ENCODE assay signal across 16 cellular contexts in the genomic region with DNA sequence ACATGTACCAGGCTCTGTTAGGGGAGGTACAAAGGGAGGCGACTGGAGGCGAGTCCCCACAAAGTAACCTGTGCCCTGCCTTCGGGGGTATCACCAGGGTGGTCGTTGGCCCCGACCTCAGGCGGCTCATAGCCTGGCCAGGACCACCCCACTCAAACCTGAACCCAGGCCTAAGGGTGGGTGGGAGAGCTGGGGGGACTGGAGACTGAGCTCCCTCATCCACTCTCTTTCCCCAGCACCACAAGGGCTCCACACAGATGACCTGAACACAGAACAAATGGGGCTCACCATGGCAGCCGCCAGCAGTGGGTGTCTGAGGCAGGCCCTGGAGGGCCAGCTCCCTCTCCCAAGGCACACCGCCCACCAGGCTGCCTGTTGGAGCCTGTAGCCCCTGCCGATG.
"Had no signal": no experiment of that assay in that cellular context is flagged by ENCODE, and none has a peak within 500 bp of the region (broad histone marks: within the 10 kb centered on the region; RNA-seq: fewer than 3 reads in every experiment).

No MANE protein-coding gene starts in this region.

- H3K27me3 ChIP-seq: brain microvascular endothelial cell, thyroid gland, vagina had no signal

- ATAC-seq: activated CD8-positive, alpha-beta T cell treated with anti-CD3 and anti-CD28 coated beads for 36 hours; naive thymus-derived CD8-positive, alpha-beta T cell; stimulated activated naive B cell treated with anti-CD40 and anti-IgM and Interleukin-4, amounts not matched to agents 10 μg/mL and 1 μg/mL and 100 μg/mL, for 72 hours had no signal

- H3K4me3 ChIP-seq: SK-N-MC, thyroid gland, vagina had no signal

- H3K9me3 Mint-ChIP-seq: stimulated activated naive B cell treated with anti-CD40 and anti-IgM and Interleukin-4, amounts not matched to agents 10 μg/mL and 1 μg/mL and 100 μg/mL, for 72 hours had no signal

- H3K27ac Mint-ChIP-seq: activated CD8-positive, alpha-beta T cell treated with anti-CD3 and anti-CD28 coated beads for 36 hours; stimulated activated naive B cell treated with anti-CD40 and anti-IgM and Interleukin-4, amounts not matched to agents 10 μg/mL and 1 μg/mL and 100 μg/mL, for 72 hours had no signal

- H3K27me3 Mint-ChIP-seq: activated CD8-positive, alpha-beta T cell treated with anti-CD3 and anti-CD28 coated beads for 36 hours had no signal

- H3K9me3 ChIP-seq: thyroid gland, vagina had no signal

- H3K36me3 Mint-ChIP-seq: naive thymus-derived CD8-positive, alpha-beta T cell; stimulated activated naive B cell treated with anti-CD40 and anti-IgM and Interleukin-4, amounts not matched to agents 10 μg/mL and 1 μg/mL and 100 μg/mL, for 72 hours had no signal

- H3K4me3 Mint-ChIP-seq: activated CD8-positive, alpha-beta T cell treated with anti-CD3 and anti-CD28 coated beads for 36 hours; naive thymus-derived CD8-positive, alpha-beta T cell; stimulated activated naive B cell treated with anti-CD40 and anti-IgM and Interleukin-4, amounts not matched to agents 10 μg/mL and 1 μg/mL and 100 μg/mL, for 72 hours had no signal

- H3K36me3 ChIP-seq: brain microvascular endothelial cell, thyroid gland, vagina had no signal

- DNase-seq: activated CD4-positive, alpha-beta T cell treated with anti-CD3 and anti-CD28 coated beads for 48 hours; activated CD4-positive, CD25-positive, alpha-beta regulatory T cell; activated CD8-positive, alpha-beta T cell treated with anti-CD3 and anti-CD28 coated beads for 36 hours; activated gamma-delta T cell treated with Interleukin-2 at 50 U/mL for 16 hours; activated T-cell treated with anti-CD3 and anti-CD28 coated beads, Interleukin-2, amount 50 U/mL, for 48 hours; brain microvascular endothelial cell; central memory CD4-positive, alpha-beta T cell; erythroblast; foreskin melanocyte; mesendoderm; naive thymus-derived CD8-positive, alpha-beta T cell; stimulated activated naive B cell treated with anti-CD40 and anti-IgM and Interleukin-4, amounts not matched to agents 10 μg/mL and 1 μg/mL and 100 μg/mL, for 72 hours; thyroid gland had no signal

- H3K27ac ChIP-seq: brain microvascular endothelial cell, parathyroid adenoma, SK-N-MC, thyroid gland, vagina had no signal
